In genomic region chr15:29113336-29114276, GRCh38 we compare ENCODE assay signal across 20 cellular contexts.
DNase-seq lines count a peak whose midpoint lies in the region; ATAC-seq and TF ChIP-seq lines count a peak whose summit lies in the region.
"Had no signal": no experiment of that assay in that cellular context is flagged by ENCODE, and none has a peak within 500 bp of the region (broad histone marks: within the 10 kb centered on the region; RNA-seq: fewer than 3 reads in every experiment).

No MANE protein-coding gene starts in this region.

- H3K27ac ChIP-seq in coronary artery, result no peak overlapping the region
- H3K27ac ChIP-seq: C4-2B, prostate gland, SK-N-MC had no signal

- no peaks in the 10 kb centered on the region for H3K27me3 Mint-ChIP-seq in natural killer cell (ENCODE audit: low read depth in 2 of 2)
- H3K27me3 Mint-ChIP-seq in natural killer cell treated with Interleukin-12 subunit alpha and Interleukin-12 subunit beta and Interleukin-15 and Interleukin-18, amount 100 ng/mL, for 72 hours, result peaks cover 0 to 4% of the 10 kb centered on the region in 2 donors
- H3K27me3 Mint-ChIP-seq in brain, result no peaks in the 10 kb centered on the region
- H3K27me3 Mint-ChIP-seq in nephron (ENCODE audit: low read depth), result peaks cover 6% of the 10 kb centered on the region

- DNase-seq in natural killer cell (no peak), coronary artery (ENCODE audit: low spot score) (no peak), NCI-H2196 treated with DMSO at 0.1 percent for 48 hours (lab: John Stamatoyannopoulos, UW; ENCODE audit: unreplicated experiment) (no peak)
- DNase-seq in natural killer cell treated with Interleukin-12 subunit alpha and Interleukin-12 subunit beta and Interleukin-15 and Interleukin-18, amount 100 ng/mL, for 72 hours (ENCODE audit: low spot score), result no peak
- DNase-seq: activated B cell treated with CpG ODN at 0.5 μM for 24 hours; activated CD4-positive, alpha-beta memory T cell treated with anti-CD3 and anti-CD28 coated beads, Interleukin-2, amount 10 ng/mL, durations not matched to agents 7 days and 5 days; activated naive CD4-positive, alpha-beta T cell; activated T-cell treated with anti-CD3 and anti-CD28 coated beads for 4 hours; NCI-H1092 treated with DMSO at 0.1 percent for 48 hours; NCI-H2029; NCI-H226; NCI-H748 treated with DMSO at 0.1 percent for 48 hours; T1000 had no signal

- intact Hi-C loops in natural killer cell (cut with micrococcal nuclease), result no loop called here

- no peak overlapping the region for H3K4me3 ChIP-seq in coronary artery
- H3K4me3 ChIP-seq: prostate gland, SK-N-MC had no signal

- no peak for TF ChIP-seq CTCF in natural killer cell (IDR thresholded peaks at IDR 0.05)
- no peak for TF ChIP-seq CTCF in brain (conservative IDR thresholded peaks at IDR 0.05)
- no peak for TF ChIP-seq CTCF in nephron (IDR thresholded peaks at IDR 0.05; ENCODE audit: unreplicated experiment in 3 of 3)
- TF ChIP-seq CTCF in coronary artery (IDR thresholded peaks at IDR 0.05), result no peak

- H3K4me1 Mint-ChIP-seq in natural killer cell, result peaks cover 13 to 27% of the 10 kb centered on the region in 2 donors
- H3K4me1 Mint-ChIP-seq in natural killer cell treated with Interleukin-12 subunit alpha and Interleukin-12 subunit beta and Interleukin-15 and Interleukin-18, amount 100 ng/mL, for 72 hours (ENCODE audit: low read depth in 2 of 2), result peaks cover 13 to 17% of the 10 kb centered on the region in 2 donors
- peaks cover 23% of the 10 kb centered on the region for H3K4me1 Mint-ChIP-seq in brain
- H3K4me1 Mint-ChIP-seq in nephron, result peaks cover 10% of the 10 kb centered on the region
- H3K4me1 Mint-ChIP-seq: activated CD4-positive, alpha-beta memory T cell treated with anti-CD3 and anti-CD28 coated beads, Interleukin-2, amount 10 ng/mL, durations not matched to agents 7 days and 5 days had no signal

- H3K27ac Mint-ChIP-seq in natural killer cell (no peak overlapping the region), brain (peak overlapping the region in 4 of 5 experiments; percentile 49 to 76 (median 64)), nephron (peak overlapping the region in 2 of 3 experiments; percentile 25 to 46)
- no peak overlapping the region for H3K27ac Mint-ChIP-seq in natural killer cell treated with Interleukin-12 subunit alpha and Interleukin-12 subunit beta and Interleukin-15 and Interleukin-18, amount 100 ng/mL, for 72 hours
- H3K27ac Mint-ChIP-seq: activated B cell treated with CpG ODN at 0.5 μM for 24 hours; activated CD4-positive, alpha-beta memory T cell treated with anti-CD3 and anti-CD28 coated beads, Interleukin-2, amount 10 ng/mL, durations not matched to agents 7 days and 5 days had no signal

- H3K36me3 Mint-ChIP-seq in natural killer cell, result no peaks in the 10 kb centered on the region
- no peaks in the 10 kb centered on the region for H3K36me3 Mint-ChIP-seq in natural killer cell treated with Interleukin-12 subunit alpha and Interleukin-12 subunit beta and Interleukin-15 and Interleukin-18, amount 100 ng/mL, for 72 hours
- peaks cover 4% of the 10 kb centered on the region for H3K36me3 Mint-ChIP-seq in brain
- H3K36me3 Mint-ChIP-seq in nephron (ENCODE audit: low read depth), result no peaks in the 10 kb centered on the region

- H3K4me3 Mint-ChIP-seq in natural killer cell (peak overlapping the region; percentile 63), brain (no peak overlapping the region), nephron (peak overlapping the region; percentile 65 to 79 (median 75))
- H3K4me3 Mint-ChIP-seq in natural killer cell treated with Interleukin-12 subunit alpha and Interleukin-12 subunit beta and Interleukin-15 and Interleukin-18, amount 100 ng/mL, for 72 hours, result no peak overlapping the region
- H3K4me3 Mint-ChIP-seq: activated B cell treated with CpG ODN at 0.5 μM for 24 hours; activated CD4-positive, alpha-beta memory T cell treated with anti-CD3 and anti-CD28 coated beads, Interleukin-2, amount 10 ng/mL, durations not matched to agents 7 days and 5 days had no signal

- H3K9me3 Mint-ChIP-seq in natural killer cell (no peaks in the 10 kb centered on the region), brain (no peaks in the 10 kb centered on the region), nephron (no peaks in the 10 kb centered on the region)
- no peaks in the 10 kb centered on the region for H3K9me3 Mint-ChIP-seq in natural killer cell treated with Interleukin-12 subunit alpha and Interleukin-12 subunit beta and Interleukin-15 and Interleukin-18, amount 100 ng/mL, for 72 hours
- H3K9me3 Mint-ChIP-seq: activated B cell treated with CpG ODN at 0.5 μM for 24 hours; activated CD4-positive, alpha-beta memory T cell treated with anti-CD3 and anti-CD28 coated beads, Interleukin-2, amount 10 ng/mL, durations not matched to agents 7 days and 5 days had no signal

- ATAC-seq in natural killer cell, result no peak
- no peak for ATAC-seq in natural killer cell treated with Interleukin-12 subunit alpha and Interleukin-12 subunit beta and Interleukin-15 and Interleukin-18, amount 100 ng/mL, for 72 hours
- ATAC-seq in HG02759 (IDR thresholded peaks at IDR 0.05; ENCODE audit: unreplicated experiment), result no peak
- ATAC-seq: HCT116 had no signal

Comparison
In these comparisons a context has a peak if more than half of its experiments do, and no peak if none do; other contexts are left out.
1. H3K4me3 Mint-ChIP-seq: peak in natural killer cell (single experiment) and nephron (3 of 3); none in natural killer cell treated with Interleukin-12 subunit alpha and Interleukin-12 subunit beta and Interleukin-15 and Interleukin-18, amount 100 ng/mL, for 72 hours (single experiment) and brain (0 of 5).
2. H3K27ac Mint-ChIP-seq: peak in brain (4 of 5) and nephron (2 of 3); none in natural killer cell (0 of 2) and natural killer cell treated with Interleukin-12 subunit alpha and Interleukin-12 subunit beta and Interleukin-15 and Interleukin-18, amount 100 ng/mL, for 72 hours (0 of 2).